In genomic region chr10:43408710-43409384, GRCh38 we compare ENCODE assay signal across 8 cellular contexts. TPM values are rescaled to one million over a fixed set of nuclear protein-coding genes. Genes with fewer than 3 reads are reported as not detected.
A peak's percentile ranks its signal among the peaks of the same experiment; 100 is the strongest.
DNase-seq lines count a peak whose midpoint lies in the region; ATAC-seq and TF ChIP-seq lines count a peak whose summit lies in the region.

HNRNPF (minus strand) TSS chr10:43409186; CDS start chr10:43387884, 21,302 bp downstream.

- peaks cover 27% of the 10 kb centered on the region for H3K4me1 ChIP-seq in psoas muscle
- H3K4me1 ChIP-seq in urinary bladder (ENCODE audit: insufficient read depth): peaks cover 4% of the 10 kb centered on the region

- peak within 1 kb of the TSS; percentile 86 for H3K4me3 ChIP-seq in psoas muscle
- peak within 1 kb of the TSS; percentile 91 for H3K4me3 ChIP-seq in urinary bladder (ENCODE audit: low read depth, low read length)

- DNase-seq in NCI-H1694 (lab: John Stamatoyannopoulos, UW) (peak; percentile 65), T-helper 2 cell (peak; percentile 89 to 98 (median 92)), left ventricle myocardium superior (peak; percentile 97), psoas muscle (peak; percentile 96 to 97)

- ATAC-seq in GM18499 (IDR thresholded peaks at IDR 0.05; ENCODE audit: insufficient read depth, unreplicated experiment): peak; percentile 37
- peak; percentile 74 for ATAC-seq in HG02885 (IDR thresholded peaks at IDR 0.05; ENCODE audit: poor library complexity, unreplicated experiment)
- peak; percentile 91 for ATAC-seq in left ventricle myocardium superior
- ATAC-seq in psoas muscle: peak; percentile 89 to 93 (median 92)

- WGBS in psoas muscle, 3 donors: 0 to 1% (median 1%) methylated on average over 56 to 68 of the region's 68 CpGs
- WGBS in urinary bladder: under 1% methylated on average over 68 of the region's 68 CpGs

- no peaks in the 10 kb centered on the region for H3K27me3 ChIP-seq in psoas muscle (ENCODE audit: insufficient read depth in 3 of 3, low read length in 2 of 3)

- intact Hi-C loops in left ventricle myocardium superior (cut with micrococcal nuclease): no loop called here
- intact Hi-C loops in psoas muscle (cut with DNase I): no loop called here

- H3K27ac ChIP-seq in angular gyrus (ENCODE audit: low read depth, low read length) (peak within 1 kb of the TSS; percentile 96), psoas muscle (peak within 1 kb of the TSS; percentile 99), urinary bladder (ENCODE audit: low read depth) (peak within 1 kb of the TSS; percentile 100)

- H3K36me3 ChIP-seq in psoas muscle (ENCODE audit: insufficient read depth in 1 of 2, low read depth in 1 of 2) (no peaks in the 10 kb centered on the region), urinary bladder (ENCODE audit: insufficient read depth) (no peaks in the 10 kb centered on the region)

- H3K9me3 ChIP-seq in psoas muscle: no peaks in the 10 kb centered on the region

- TF ChIP-seq CTCF in psoas muscle (IDR thresholded peaks at IDR 0.05): no peak

RNA-seq across cellular contexts. Expression of gene HNRNPF, which starts in this region (rescaled TPM):
- total RNA-seq in left ventricle myocardium superior: 77.3 TPM
- 100 to 1,000 TPM in 2 of 4 donors, 10 to 100 TPM in 2; 68.0 to 154 (median 110) TPM for total RNA-seq in psoas muscle
- polyA plus RNA-seq in psoas muscle: 100 to 1,000 TPM in 1 of 3 donors, 10 to 100 TPM in 2; 62.1 to 126 (median 75.2) TPM
- 119 TPM for total RNA-seq in urinary bladder
- polyA plus RNA-seq in urinary bladder: 174 TPM

Comparison
In these comparisons a context has a peak if more than half of its experiments do, and no peak if none do; other contexts are left out.
1. Peak in every context shown above with its lines: DNase-seq, ATAC-seq, H3K4me3 ChIP-seq and H3K27ac ChIP-seq.
2. ATAC-seq: peak in every context shown above with its lines; median percentile 92 in psoas muscle; 91 in left ventricle myocardium superior; 74 in HG02885; 37 in GM18499.